In genomic region chr2:43088148-43089073, GRCh38 we compare ENCODE assay signal across 16 cellular contexts.
A peak's percentile ranks its signal among the peaks of the same experiment; 100 is the strongest.
DNase-seq lines count a peak whose midpoint lies in the region; ATAC-seq and TF ChIP-seq lines count a peak whose summit lies in the region.
"Had no signal": no experiment of that assay in that cellular context is flagged by ENCODE, and none has a peak within 500 bp of the region (broad histone marks: within the 10 kb centered on the region; RNA-seq: fewer than 3 reads in every experiment).

No MANE protein-coding gene starts in this region.

- H3K4me1 ChIP-seq in RWPE2 (ENCODE audit: insufficient read depth, poor library complexity, severe bottlenecking) (peaks cover 46% of the 10 kb centered on the region), trophoblast cell (ENCODE audit: control insufficient read depth in 1 of 2, insufficient read depth in 2 of 2, low read length in 2 of 2) (peaks cover 34 to 39% of the 10 kb centered on the region in 2 experiments)

- no peak overlapping the region for H3K4ac ChIP-seq in trophoblast cell (ENCODE audit: low read depth, low read length)

- no peak overlapping the region for H3K18ac ChIP-seq in trophoblast cell (ENCODE audit: low read length)

- no peaks in the 10 kb centered on the region for H3K27me3 ChIP-seq in AG04450 (ENCODE audit: control insufficient read depth, insufficient read depth, low read length)
- no peaks in the 10 kb centered on the region for H3K27me3 ChIP-seq in RWPE2 (ENCODE audit: insufficient read depth, poor library complexity, severe bottlenecking)
- no peaks in the 10 kb centered on the region for H3K27me3 ChIP-seq in trophoblast cell (ENCODE audit: insufficient read depth, low read length)
- H3K27me3 ChIP-seq: SJCRH30, uterus had no signal

- H3K9ac ChIP-seq in trophoblast cell (ENCODE audit: low read length), result no peak overlapping the region

- H3K27ac ChIP-seq in AG04450 (ENCODE audit: low read depth, low read length) (peak overlapping the region; percentile 99), RWPE2 (ENCODE audit: poor library complexity, severe bottlenecking) (peak overlapping the region; percentile 99), trophoblast cell (ENCODE audit: low read depth, low read length) (no peak overlapping the region)
- H3K27ac ChIP-seq: HL-60, WERI-Rb-1 had no signal

- H3K79me1 ChIP-seq in trophoblast cell (ENCODE audit: low read length), result peaks cover 24% of the 10 kb centered on the region

- POLR2A ChIA-PET in AG04450 (lab: Yijun Ruan, JAX), result interaction anchor here (0.6 to 1.4 kb wide), 5 partner anchors 13 to 133 kb away, joined by 3 to 22 read pairs (median 3); no protein-coding TSS in a partner anchor

- H3K36me3 ChIP-seq in RWPE2 (ENCODE audit: low read depth) (no peaks in the 10 kb centered on the region), trophoblast cell (ENCODE audit: control insufficient read depth in 1 of 2, insufficient read depth in 2 of 2, low read length in 2 of 2) (no peaks in the 10 kb centered on the region)
- H3K36me3 ChIP-seq: SJCRH30, uterus, WERI-Rb-1 had no signal

- H4K8ac ChIP-seq in trophoblast cell (ENCODE audit: low read depth, low read length), result no peak overlapping the region

- TF ChIP-seq CTCF in AG04450 (IDR thresholded peaks at IDR 0.05; ENCODE audit: low read depth, low read length) (no peak), RWPE2 (IDR thresholded peaks at IDR 0.05; ENCODE audit: poor library complexity, severe bottlenecking) (no peak)

- H4K12ac ChIP-seq in trophoblast cell (ENCODE audit: low read depth, low read length), result no peak overlapping the region

- H4K91ac ChIP-seq in trophoblast cell (ENCODE audit: low read depth, low read length), result peak overlapping the region; percentile 69

- peak overlapping the region; percentile 51 for H2AK5ac ChIP-seq in trophoblast cell (ENCODE audit: low read length)

- peak overlapping the region; percentile 8 for H2BK120ac ChIP-seq in trophoblast cell (ENCODE audit: insufficient read depth, low read length, poor library complexity)

- H3K23ac ChIP-seq in trophoblast cell (ENCODE audit: low read length), result no peak overlapping the region

- peak overlapping the region; percentile 55 for H2BK12ac ChIP-seq in trophoblast cell (ENCODE audit: low read length)

- H3K4me3 ChIP-seq in AG04450 (ENCODE audit: low read depth, low read length) (no peak overlapping the region), RWPE2 (ENCODE audit: severe bottlenecking) (no peak overlapping the region), trophoblast cell (ENCODE audit: low read depth, low read length) (no peak overlapping the region)
- H3K4me3 ChIP-seq: SJCRH30, uterus had no signal

- H3K9me3 ChIP-seq in AG04450 (ENCODE audit: control insufficient read depth, insufficient read depth, low read length) (peaks cover 7% of the 10 kb centered on the region), RWPE2 (ENCODE audit: severe bottlenecking) (peaks cover 6% of the 10 kb centered on the region), trophoblast cell (ENCODE audit: insufficient read depth, low read depth, low read length) (no peaks in the 10 kb centered on the region)
- H3K9me3 ChIP-seq: uterus had no signal

- no peak overlapping the region for H3K4me2 ChIP-seq in trophoblast cell (ENCODE audit: low read length)

- H2BK5ac ChIP-seq in trophoblast cell (ENCODE audit: low read depth, low read length, poor library complexity), result no peak overlapping the region

- CTCF ChIA-PET in AG04450 (lab: Charles Lee), result interaction anchor here (1.0 to 1.4 kb wide), 3 partner anchors 18 to 64 kb away, joined by 3 to 6 read pairs (median 3); no protein-coding TSS in a partner anchor

- DNase-seq in AG04450 (ENCODE audit: low read depth, low spot score) (no peak), RWPE2 (ENCODE audit: low spot score) (no peak), fibroblast of gingiva (ENCODE audit: low read depth) (peak; percentile 33), trophoblast cell (peak; percentile 52 to 73), NCI-H748 treated with DMSO at 0.1 percent for 48 hours (lab: John Stamatoyannopoulos, UW) (no peak), NCI-H128 (lab: John Stamatoyannopoulos, UW; ENCODE audit: unreplicated experiment) (no peak)
- no peak for DNase-seq in stimulated activated naive CD4-positive, alpha-beta T cell treated with Interleukin-2 at 50 U/mL for 16 hours (lab: John Stamatoyannopoulos, UW)
- no peak for DNase-seq in stimulated activated CD4-positive, alpha-beta T cell treated with anti-CD3 and anti-CD28 coated beads, Interleukin-12 subunit alpha, Interleukin-12 subunit beta, amount 100 ng/mL, for 4 hours
- DNase-seq: activated T-cell treated with anti-CD3 and anti-CD28 coated beads for 4 hours, anterior cingulate cortex, erythroblast, NCI-H524 treated with DMSO at 0.1 percent for 48 hours, SJCRH30, uterus, WERI-Rb-1 had no signal

- H3K14ac ChIP-seq in trophoblast cell (ENCODE audit: low read length), result no peak overlapping the region

- H2AFZ ChIP-seq in trophoblast cell (ENCODE audit: insufficient read depth, low read length, poor library complexity), result no peak overlapping the region

- no peak for ATAC-seq in RWPE2 (ENCODE audit: low read depth)

- H3K79me2 ChIP-seq in trophoblast cell (ENCODE audit: control insufficient read depth, insufficient read depth, low read length, poor library complexity), result peaks cover 10% of the 10 kb centered on the region

- no CpG with 5 or more reads among the region's 3 CpGs for WGBS in trophoblast cell (ENCODE audit: extremely low coverage, insufficient coverage, insufficient read length)

Comparison
In these comparisons a context has a peak if more than half of its experiments do, and no peak if none do; other contexts are left out.
1. DNase-seq: peak in fibroblast of gingiva (single experiment) and trophoblast cell (2 of 2); none in AG04450 (single experiment), RWPE2 (single experiment), NCI-H748 treated with DMSO at 0.1 percent for 48 hours (single experiment), NCI-H128 (single experiment), stimulated activated naive CD4-positive, alpha-beta T cell treated with Interleukin-2 at 50 U/mL for 16 hours (single experiment) and stimulated activated CD4-positive, alpha-beta T cell treated with anti-CD3 and anti-CD28 coated beads, Interleukin-12 subunit alpha, Interleukin-12 subunit beta, amount 100 ng/mL, for 4 hours (single experiment).